ENCODE assay signal across 30 cellular contexts in the genomic region with DNA sequence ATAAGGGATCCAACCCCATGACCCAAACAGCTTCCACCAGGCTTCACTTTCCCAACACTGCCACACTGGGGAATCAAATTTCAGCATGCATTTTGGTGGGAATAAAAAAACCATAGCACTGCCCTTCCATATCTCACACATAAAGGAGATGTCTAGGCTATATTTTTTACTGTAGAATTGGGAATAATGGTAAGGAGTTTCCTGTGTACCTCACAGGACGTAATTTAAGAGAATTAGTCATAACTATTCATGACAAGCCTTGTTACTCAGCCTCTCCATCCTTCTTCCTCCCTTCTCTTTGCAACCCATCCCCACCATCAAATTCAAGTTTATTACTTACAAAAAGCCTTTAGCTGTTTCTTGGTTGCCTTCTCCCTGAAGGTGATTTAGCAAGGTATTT.
"Had no signal": no experiment of that assay in that cellular context is flagged by ENCODE, and none has a peak within 500 bp of the region (broad histone marks: within the 10 kb centered on the region; RNA-seq: fewer than 3 reads in every experiment).

No MANE protein-coding gene starts in this region.

- H3K9me3 Mint-ChIP-seq: activated CD4-positive, alpha-beta memory T cell treated with anti-CD3 and anti-CD28 coated beads for 36 hours; activated T-cell treated with anti-CD3 and anti-CD28 coated beads, Interleukin-2, amount 50 U/mL, for 24 hours had no signal

- H3K4me3 Mint-ChIP-seq: activated CD4-positive, alpha-beta memory T cell treated with anti-CD3 and anti-CD28 coated beads for 36 hours; activated naive CD4-positive, alpha-beta T cell treated with anti-CD3 and anti-CD28 coated beads, Interleukin-2, amount 10 ng/mL, durations not matched to agents 7 days and 5 days; activated naive CD8-positive, alpha-beta T cell treated with anti-CD3 and anti-CD28 coated beads, Interleukin-2, amount 10 ng/mL, durations not matched to agents 7 days and 5 days; activated T-cell treated with anti-CD3 and anti-CD28 coated beads, Interleukin-2, amount 50 U/mL, for 24 hours; dendritic cell treated with granulocyte-macrophage colony-stimulating factor and Interleukin-4, amounts not matched to agents 40 ng/mL and 50 ng/mL, for 4 days; immature natural killer cell; memory B cell; naive thymus-derived CD8-positive, alpha-beta T cell; neural progenitor cell; stimulated activated naive B cell treated with anti-CD40 and anti-IgM and Interleukin-4, amounts not matched to agents 10 μg/mL and 1 μg/mL and 100 μg/mL, for 72 hours; T-helper 1 cell treated with Interleukin-12 subunit alpha and Interleukin-12 subunit beta and Interleukin-4 antibody, amounts not matched to agents 30 μg/mL and 1 μg/mL, for 36 hours had no signal

- ATAC-seq: heart left ventricle; naive thymus-derived CD8-positive, alpha-beta T cell; stimulated activated naive B cell treated with anti-CD40 and anti-IgM and Interleukin-4, amounts not matched to agents 10 μg/mL and 1 μg/mL and 100 μg/mL, for 72 hours; upper lobe of right lung had no signal

- H3K9ac ChIP-seq: neural progenitor cell, parathyroid adenoma had no signal

- H3K9me3 ChIP-seq: ascending aorta, heart left ventricle, right atrium auricular region, stomach, thyroid gland, upper lobe of right lung had no signal

- H3K27me3 Mint-ChIP-seq: activated CD4-positive, alpha-beta memory T cell treated with anti-CD3 and anti-CD28 coated beads for 36 hours; activated naive CD4-positive, alpha-beta T cell treated with anti-CD3 and anti-CD28 coated beads, Interleukin-2, amount 10 ng/mL, durations not matched to agents 7 days and 5 days; activated naive CD8-positive, alpha-beta T cell treated with anti-CD3 and anti-CD28 coated beads, Interleukin-2, amount 10 ng/mL, durations not matched to agents 7 days and 5 days; activated T-cell treated with anti-CD3 and anti-CD28 coated beads, Interleukin-2, amount 50 U/mL, for 24 hours; naive thymus-derived CD8-positive, alpha-beta T cell had no signal

- H3K4me1 ChIP-seq: ascending aorta, heart left ventricle, parathyroid adenoma, right atrium auricular region, stomach, thyroid gland, upper lobe of right lung had no signal

- H3K4me3 ChIP-seq: ascending aorta, heart left ventricle, right atrium auricular region, stomach, thyroid gland, upper lobe of right lung had no signal

- H3K79me2 ChIP-seq: parathyroid adenoma had no signal

- DNase-seq: activated CD4-positive, alpha-beta memory T cell treated with anti-CD3 and anti-CD28 coated beads for 36 hours; activated CD4-positive, alpha-beta T cell treated with anti-CD3 and anti-CD28 coated beads for 48 hours; activated CD8-positive, alpha-beta memory T cell treated with anti-CD3 and anti-CD28 coated beads, Interleukin-2, amount 50 U/mL, for 48 hours; activated gamma-delta T cell; activated naive CD4-positive, alpha-beta T cell treated with anti-CD3 and anti-CD28 coated beads, Interleukin-2, amount 10 ng/mL, durations not matched to agents 7 days and 5 days; activated naive CD8-positive, alpha-beta T cell treated with anti-CD3 and anti-CD28 coated beads, Interleukin-2, amount 10 ng/mL, durations not matched to agents 7 days and 5 days; activated T-cell treated with anti-CD3 and anti-CD28 coated beads, Interleukin-2, amount 50 U/mL, for 24 hours; brain microvascular endothelial cell; central memory CD4-positive, alpha-beta T cell; effector CD4-positive, alpha-beta T cell; heart left ventricle; hypothalamus; immature natural killer cell; naive thymus-derived CD8-positive, alpha-beta T cell; occipital lobe; stimulated activated CD4-positive, alpha-beta T cell treated with anti-CD3 and anti-CD28 coated beads, Interleukin-15, amount 100 ng/mL, for 24 hours; stimulated activated CD4-positive, alpha-beta T cell treated with anti-CD3 and anti-CD28 coated beads, Interleukin-2, amount 100 ng/mL, for 24 hours; stimulated activated naive B cell treated with anti-CD40 and anti-IgM and Interleukin-4, amounts not matched to agents 10 μg/mL and 1 μg/mL and 100 μg/mL, for 72 hours; stomach; T-helper 9 cell; thyroid gland; upper lobe of right lung had no signal

- H3K36me3 ChIP-seq: ascending aorta, brain microvascular endothelial cell, heart left ventricle, neural progenitor cell, right atrium auricular region, stomach, thyroid gland, upper lobe of right lung had no signal

- H3K27me3 ChIP-seq: ascending aorta, brain microvascular endothelial cell, heart left ventricle, neural progenitor cell, right atrium auricular region, stomach, thyroid gland, upper lobe of right lung had no signal

- H3K4me1 Mint-ChIP-seq: immature natural killer cell, memory B cell had no signal

- H3K27ac Mint-ChIP-seq: activated CD4-positive, alpha-beta memory T cell treated with anti-CD3 and anti-CD28 coated beads for 36 hours; activated naive CD4-positive, alpha-beta T cell treated with anti-CD3 and anti-CD28 coated beads, Interleukin-2, amount 10 ng/mL, durations not matched to agents 7 days and 5 days; activated T-cell treated with anti-CD3 and anti-CD28 coated beads, Interleukin-2, amount 50 U/mL, for 24 hours; dendritic cell treated with granulocyte-macrophage colony-stimulating factor and Interleukin-4, amounts not matched to agents 40 ng/mL and 50 ng/mL, for 4 days; immature natural killer cell; memory B cell; neural progenitor cell; stimulated activated naive B cell treated with anti-CD40 and anti-IgM and Interleukin-4, amounts not matched to agents 10 μg/mL and 1 μg/mL and 100 μg/mL, for 72 hours; T-helper 1 cell treated with Interleukin-12 subunit alpha and Interleukin-12 subunit beta and Interleukin-4 antibody, amounts not matched to agents 30 μg/mL and 1 μg/mL, for 36 hours had no signal

- H3K36me3 Mint-ChIP-seq: activated CD4-positive, alpha-beta memory T cell treated with anti-CD3 and anti-CD28 coated beads for 36 hours; immature natural killer cell; memory B cell had no signal

- H3K27ac ChIP-seq: ascending aorta, brain microvascular endothelial cell, heart left ventricle, neural progenitor cell, parathyroid adenoma, right atrium auricular region, stomach, thyroid gland, upper lobe of right lung, VCaP had no signal
